Comparison of ENCODE assay signal across 24 cellular contexts in genomic region chr6:73131706-73132105, GRCh38.
A peak's percentile ranks its signal among the peaks of the same experiment; 100 is the strongest.
DNase-seq lines count a peak whose midpoint lies in the region; ATAC-seq and TF ChIP-seq lines count a peak whose summit lies in the region.
"Had no signal": no experiment of that assay in that cellular context is flagged by ENCODE, and none has a peak within 500 bp of the region (broad histone marks: within the 10 kb centered on the region; RNA-seq: fewer than 3 reads in every experiment).

No MANE protein-coding gene starts in this region.

- no peaks in the 10 kb centered on the region for H3K9me3 ChIP-seq in sigmoid colon
- H3K9me3 ChIP-seq: adrenal gland, Caco-2 had no signal

- H3K36me3 ChIP-seq in sigmoid colon: no peaks in the 10 kb centered on the region
- H3K36me3 ChIP-seq: adrenal gland had no signal

- TF ChIP-seq POLR2A in erythroblast (IDR thresholded peaks at IDR 0.05; ENCODE audit: low read length) (no peak), sigmoid colon (IDR thresholded peaks at IDR 0.05) (no peak)

- no peak for ATAC-seq in left colon
- ATAC-seq: activated CD4-positive, alpha-beta T cell treated with anti-CD3 and anti-CD28 coated beads for 36 hours; activated T-helper 17 cell treated with anti-CD3 and anti-CD28 coated beads, Interleukin-2, amount 50 U/mL, for 72 hours; naive thymus-derived CD4-positive, alpha-beta T cell; right cardiac atrium had no signal

- H3K27ac ChIP-seq in sigmoid colon: no peak overlapping the region
- H3K27ac ChIP-seq: adrenal gland, hepatocyte, HL-60 had no signal

- DNase-seq in ELR (ENCODE audit: low read depth): peak; percentile 66
- peak; percentile 88 for DNase-seq in M059J (ENCODE audit: low read depth)
- DNase-seq in erythroblast (lab: John Stamatoyannopoulos, UW): peak; percentile 5 to 28
- peak; percentile 35 for DNase-seq in renal cortical epithelial cell (ENCODE audit: low read depth)
- no peak for DNase-seq in left colon
- no peak for DNase-seq in middle frontal gyrus (ENCODE audit: extremely low spot score, low spot score)
- no peak for DNase-seq in sigmoid colon
- DNase-seq: activated CD4-positive, alpha-beta T cell treated with anti-CD3 and anti-CD28 coated beads for 36 hours; adrenal gland; Caco-2; central memory CD4-positive, alpha-beta T cell; GDM1; H9; KG1; naive thymus-derived CD4-positive, alpha-beta T cell; NCI-H1092 treated with DMSO at 0.1 percent for 48 hours; NCI-H2081; right cardiac atrium; Right ventricle myocardium superior; stimulated activated CD4-positive, alpha-beta T cell treated with anti-CD3 and anti-CD28 coated beads, Interleukin-15, amount 100 ng/mL, for 24 hours; SW 1271 had no signal

- intact Hi-C loops in left colon (cut with DNase I, micrococcal nuclease) (loop anchor here in 1 of 2 donors (5.0 kb wide), 1 partner anchor 719 kb away; no protein-coding TSS in a partner anchor), sigmoid colon (cut with DNase I) (loop anchor here (10.0 kb wide), 1 partner anchor 807 kb away; no protein-coding TSS in a partner anchor)

- no peak for TF ChIP-seq CTCF in sigmoid colon (IDR thresholded peaks at IDR 0.05)

- no peaks in the 10 kb centered on the region for H3K4me1 ChIP-seq in sigmoid colon
- H3K4me1 ChIP-seq: adrenal gland, Caco-2 had no signal

- WGBS in sigmoid colon, 2 donors: 34 to 67% methylated on average over 4 of the region's 4 CpGs

- no peak for TF ChIP-seq EP300 in sigmoid colon (IDR thresholded peaks at IDR 0.05)

- H3K27me3 ChIP-seq in sigmoid colon: no peaks in the 10 kb centered on the region
- H3K27me3 ChIP-seq: adrenal gland had no signal

- no peak overlapping the region for H3K4me3 ChIP-seq in sigmoid colon
- H3K4me3 ChIP-seq: adrenal gland, hepatocyte had no signal

Comparison
In these comparisons a context has a peak if more than half of its experiments do, and no peak if none do; other contexts are left out.
1. DNase-seq: peak in ELR (single experiment), M059J (single experiment), erythroblast (2 of 2) and renal cortical epithelial cell (single experiment); none in left colon (0 of 2), middle frontal gyrus (single experiment) and sigmoid colon (single experiment).